In genomic region chr2:101349893-101350662, GRCh38 we compare ENCODE assay signal across 11 cellular contexts. TPM values are rescaled to one million over a fixed set of nuclear protein-coding genes. Genes with fewer than 3 reads are reported as not detected.
DNase-seq lines count a peak whose midpoint lies in the region; ATAC-seq, FAIRE-seq and TF ChIP-seq lines count a peak whose summit lies in the region.
"Had no signal": no experiment of that assay in that cellular context is flagged by ENCODE, and none has a peak within 500 bp of the region (broad histone marks: within the 10 kb centered on the region; RNA-seq: fewer than 3 reads in every experiment).

No MANE protein-coding gene starts in this region.

- H3K27ac Mint-ChIP-seq in HFFc6 (no peak overlapping the region), natural killer cell (no peak overlapping the region)
- H3K27ac Mint-ChIP-seq: activated CD8-positive, alpha-beta T cell treated with anti-CD3 and anti-CD28 coated beads for 36 hours had no signal

- no peak overlapping the region for H3K4me2 ChIP-seq in A549
- no peak overlapping the region for H3K4me2 ChIP-seq in GM12878 (ENCODE audit: control insufficient read depth, insufficient read depth)

- RAD21 ChIA-PET in GM12878 (lab: Charles Lee; ENCODE audit: unreplicated experiment): interaction anchor here (1.1 kb wide), 1 partner anchor 15 kb away, joined by 4 read pairs; no protein-coding TSS in a partner anchor

- H3K9me3 Mint-ChIP-seq in HFFc6 (no peaks in the 10 kb centered on the region), natural killer cell (no peaks in the 10 kb centered on the region)
- H3K9me3 Mint-ChIP-seq: activated CD8-positive, alpha-beta T cell treated with anti-CD3 and anti-CD28 coated beads for 36 hours had no signal

- POLR2A ChIA-PET in A549 (lab: Yijun Ruan, JAX) (interaction anchor here (0.8 to 1.3 kb wide), 2 partner anchors 8 to 38 kb away, joined by 3 read pairs; no protein-coding TSS in a partner anchor), GM12878 (lab: Charles Lee) (interaction anchor here (0.6 to 0.7 kb wide), 2 partner anchors 74 to 246 kb away, joined by 4 to 9 read pairs; no protein-coding TSS in a partner anchor)

- H3K36me3 Mint-ChIP-seq in HFFc6 (ENCODE audit: low read depth) (no peaks in the 10 kb centered on the region), natural killer cell (no peaks in the 10 kb centered on the region)

- no peak overlapping the region for H3K4me3 Mint-ChIP-seq in HFFc6
- no peak overlapping the region for H3K4me3 Mint-ChIP-seq in natural killer cell
- H3K4me3 Mint-ChIP-seq: activated CD8-positive, alpha-beta T cell treated with anti-CD3 and anti-CD28 coated beads for 36 hours had no signal

- no peaks in the 10 kb centered on the region for H4K20me1 ChIP-seq in GM12878 (ENCODE audit: control insufficient read depth, insufficient read depth)

- intact Hi-C loops in GM12878 (cut with micrococcal nuclease; ENCODE audit: unreplicated experiment): loop anchor here (5.0 to 10.0 kb wide), 2 partner anchors 52 to 525 kb away; no protein-coding TSS in a partner anchor
- intact Hi-C loops in natural killer cell (cut with micrococcal nuclease): no loop called here

- FAIRE-seq in A549 (lab: Jason Lieb, UNC): no peak
- FAIRE-seq in GM12878 (lab: Jason Lieb, UNC): no peak

- DNase-seq in A549 (ENCODE audit: low read depth in 1 of 2, low spot score in 1 of 2) (peak in 1 of 2 experiments; percentile 24), HFFc6 (peak; percentile 21), GM12878 (ENCODE audit: low read depth, low spot score) (no peak), kidney epithelial cell (ENCODE audit: low read depth) (no peak), natural killer cell (no peak), 8988T (no peak), NCI-H187 (lab: John Stamatoyannopoulos, UW) (no peak)
- DNase-seq: activated CD8-positive, alpha-beta T cell treated with anti-CD3 and anti-CD28 coated beads for 36 hours; NCI-H82; stimulated activated naive CD8-positive, alpha-beta T cell treated with anti-CD3 and anti-CD28 coated beads, Interleukin-15, Interleukin-2, amounts not matched to agents 100 U/mL and 50 U/mL, for 24 hours had no signal

- in situ Hi-C loops in GM12878 (cut with MboI): loop anchor here (10.0 kb wide), 1 partner anchor 475 kb away; no protein-coding TSS in a partner anchor

- H3K27me3 Mint-ChIP-seq in HFFc6 (ENCODE audit: insufficient read depth) (peaks cover 2% of the 10 kb centered on the region; the same call in 1 of the 2 replicates), natural killer cell (ENCODE audit: low read depth in 2 of 2) (no peaks in the 10 kb centered on the region)
- H3K27me3 Mint-ChIP-seq: activated CD8-positive, alpha-beta T cell treated with anti-CD3 and anti-CD28 coated beads for 36 hours had no signal

- H3K27ac ChIP-seq in A549: no peak overlapping the region
- no peak overlapping the region for H3K27ac ChIP-seq in GM12878 (ENCODE audit: control insufficient read depth, insufficient read depth)

- CTCF ChIA-PET in A549 (lab: Yijun Ruan, JAX): interaction anchor here (0.6 to 5.8 kb wide), 17 partner anchors 8 to 1099 kb away, joined by 3 to 50 read pairs (median 4); partner anchors contain the start of gene CREG2
- CTCF ChIA-PET in GM12878 (lab: Yijun Ruan, JAX): interaction anchor here (0.7 to 2.5 kb wide), 8 partner anchors 8 to 860 kb away, joined by 3 to 11 read pairs (median 4); no protein-coding TSS in a partner anchor

- no peaks in the 10 kb centered on the region for H3K79me2 ChIP-seq in GM12878 (ENCODE audit: control insufficient read depth, insufficient read depth, low read length)

- TF ChIP-seq POLR2A in A549 (IDR thresholded peaks at IDR 0.05; ENCODE audit: low read length) (no peak), GM12878 (IDR thresholded peaks at IDR 0.05; ENCODE audit: low read depth, low read length) (no peak)

- H3K9me3 ChIP-seq in A549 (no peaks in the 10 kb centered on the region), GM12878 (replicated peaks; ENCODE audit: control insufficient read depth, insufficient read depth, low read length) (no peaks in the 10 kb centered on the region)

- ATAC-seq in A549: peak; percentile 79 to 85; a peak in 5 of 6 replicates
- peak; percentile 33; the same call in 1 of the 3 replicates for ATAC-seq in GM12878
- ATAC-seq in natural killer cell: no peak
- no peak for ATAC-seq in HG03039 (IDR thresholded peaks at IDR 0.05; ENCODE audit: unreplicated experiment)
- ATAC-seq: activated CD8-positive, alpha-beta T cell treated with anti-CD3 and anti-CD28 coated beads for 36 hours; stimulated activated naive CD8-positive, alpha-beta T cell treated with anti-CD3 and anti-CD28 coated beads, Interleukin-15, Interleukin-2, amounts not matched to agents 100 U/mL and 50 U/mL, for 24 hours had no signal

- TF ChIP-seq EP300 in A549 (IDR thresholded peaks at IDR 0.05) (no peak), GM12878 (IDR thresholded peaks at IDR 0.05; ENCODE audit: borderline replicate concordance in 1 of 2, control insufficient read depth in 1 of 2, low read depth in 2 of 2, low read length in 2 of 2) (no peak)

- H3K9ac ChIP-seq in GM12878 (ENCODE audit: control insufficient read depth, insufficient read depth, low read length): no peak overlapping the region

- WGBS in A549 (ENCODE audit: missing lambda C conversion rate): 52% methylated on average over 7 of the region's 7 CpGs
- 14% methylated on average over 7 of the region's 7 CpGs for WGBS in GM12878 (ENCODE audit: insufficient coverage, insufficient replicate concordance, low lambda C conversion rate, missing lambda C conversion rate)

- peak in 1 of 2 experiments; percentile 37; a peak in 3 of 5 replicates for TF ChIP-seq RAD21 in A549 (conservative IDR thresholded peaks at IDR 0.05 in 1 of 2, IDR thresholded peaks at IDR 0.05 in 1 of 2)
- no peak for TF ChIP-seq RAD21 in GM12878 (IDR thresholded peaks at IDR 0.05; ENCODE audit: insufficient read depth, low read depth, low read length)

- H3K4me1 ChIP-seq in A549 (no peaks in the 10 kb centered on the region), GM12878 (ENCODE audit: control insufficient read depth, insufficient read depth, low read length) (no peaks in the 10 kb centered on the region)

- no peaks in the 10 kb centered on the region for H3K4me1 Mint-ChIP-seq in HFFc6 (ENCODE audit: low read depth)
- no peaks in the 10 kb centered on the region for H3K4me1 Mint-ChIP-seq in natural killer cell

- no peak overlapping the region for H2AFZ ChIP-seq in GM12878 (ENCODE audit: control insufficient read depth, low read depth, low read length)

- no peaks in the 10 kb centered on the region; a peak in 2 of 4 replicates for H3K27me3 ChIP-seq in GM12878 (replicated peaks in 1 of 2; ENCODE audit: control insufficient read depth in 2 of 2, insufficient read depth in 2 of 2, low read length in 1 of 2)
- no peaks in the 10 kb centered on the region for H3K27me3 ChIP-seq in kidney epithelial cell (ENCODE audit: control insufficient read depth, insufficient read depth, low read length)

- BruUV-seq in GM12878 (replicated peaks; lab: Mats Ljungman, UMichigan): no TSS peak

- TF ChIP-seq CTCF in A549 (IDR thresholded peaks at IDR 0.05): peak; percentile 31; the same call in 2 of the 3 replicates
- TF ChIP-seq CTCF in HFFc6 (IDR thresholded peaks at IDR 0.05): peak; percentile 70
- TF ChIP-seq CTCF in GM12878 (IDR thresholded peaks at IDR 0.05 in 2 of 3, conservative IDR thresholded peaks at IDR 0.05 in 1 of 3; ENCODE audit: control insufficient read depth in 2 of 3, extremely low read depth in 1 of 3, insufficient read depth in 1 of 3, low read depth in 3 of 3, low read length in 3 of 3): peak in 1 of 3 experiments; percentile 10; a peak in 1 of 6 replicates
- TF ChIP-seq CTCF in kidney epithelial cell (IDR thresholded peaks at IDR 0.05; ENCODE audit: insufficient read depth, low read length, poor library complexity, severe bottlenecking): peak; percentile 48
- TF ChIP-seq CTCF in natural killer cell (IDR thresholded peaks at IDR 0.05): no peak

- SMC1A ChIA-PET in GM12878 (lab: Charles Lee; ENCODE audit: uncharacterized antibody, unreplicated experiment): interaction anchor here (0.7 to 1.5 kb wide), 5 partner anchors 8 to 523 kb away, joined by 3 to 4 read pairs (median 3); no protein-coding TSS in a partner anchor

- H3K4me3 ChIP-seq in A549 (no peak overlapping the region), GM12878 (no peak overlapping the region), kidney epithelial cell (ENCODE audit: low read depth, low read length) (no peak overlapping the region)

- no peaks in the 10 kb centered on the region for H3K36me3 ChIP-seq in GM12878 (ENCODE audit: control insufficient read depth in 2 of 2, insufficient read depth in 2 of 2, low read length in 1 of 2)
- H3K36me3 ChIP-seq in kidney epithelial cell (ENCODE audit: control insufficient read depth, insufficient read depth, low read length): no peaks in the 10 kb centered on the region

RNA-seq across cellular contexts. Expression of gene CREG2, which starts 37.2 kb away (rescaled TPM):
- polyA plus RNA-seq in A549 (2011; rRNA removed) (1.5 and 2.4 TPM in 2 replicates), A549 (2017; fragmentation: RNase III; extraction: RNeasy Plus Mini Kit Qiagen cat#74134 plus additional on column Dnase treatment) (1.3 to 1.6 TPM (median 1.6 TPM) in 3 replicates), GM12878 (2011; rRNA removed) (not detected in 2 replicates), GM12878 (2014; fragmentation: Illumina TruSeq; extraction: Trizol) (not detected in 2 replicates), GM12878 (2014; fragmentation: Nextera tagmentation; extraction: Ambion mirVana) (not detected), GM12878 (2014; rRNA removed) (not detected in 2 replicates), GM12878 (2016; fragmentation: Nextera tagmentation; extraction: Ambion mirVana) (not detected)
- polyA plus RNA-seq in A549 (2012; cell fraction: cytosol; rRNA removed): 1.6 and 2.6 TPM in 2 replicates
- polyA plus RNA-seq in A549 (2012; cell fraction: nucleus; rRNA removed): 1.4 and 1.8 TPM in 2 replicates
- 0.92 and 1.9 TPM in 2 replicates for polyA minus RNA-seq in A549 (2011; rRNA and poly(A)+ RNA removed)
- not detected for total RNA-seq in HFFc6 (2021; fragmentation: NEBNext Ultra II Directional; extraction: Animal tissue kit (Norgen Biotek cat#: 25700))
- not detected in 2 replicates for total RNA-seq in GM12878 (2013; cell fraction: nucleolus; rRNA removed)
- total RNA-seq in GM12878 (2014; rRNA removed) (not detected in 2 replicates), GM12878 (2014; rRNA removed; fragmentation: Illumina TruSeq; extraction: Trizol) (not detected in 2 replicates), GM12878 (2021) (not detected in 2 replicates), kidney epithelial cell (0.07 and 0.17 TPM in 2 replicates), natural killer cell (not detected)
- polyA plus RNA-seq in GM12878 (2011; ENCODE audit: low read depth): not detected
- polyA plus RNA-seq in GM12878 (2011; cell fraction: cytosol; rRNA removed): not detected in 2 replicates
- polyA plus RNA-seq in GM12878 (2011; cell fraction: nucleus; rRNA removed): not detected in 2 replicates
- not detected in 2 replicates for polyA plus RNA-seq in GM12878 (2012)
- polyA minus RNA-seq in GM12878 (2011; rRNA and poly(A)+ RNA removed): not detected in 2 replicates
- 0.31 and 0.94 TPM in 2 replicates for polyA minus RNA-seq in GM12878 (2011; cell fraction: cytosol; rRNA and poly(A)+ RNA removed)
- not detected in 2 replicates for polyA minus RNA-seq in GM12878 (2011; cell fraction: nucleus; rRNA and poly(A)+ RNA removed)
- total RNA-seq: activated CD8-positive, alpha-beta T cell treated with anti-CD3 and anti-CD28 coated beads for 36 hours had no signal

RNA-seq across cellular contexts. Expression of gene RNF149, which starts 41.6 kb away (rescaled TPM):
- 28.2 and 34.8 TPM in 2 replicates for polyA plus RNA-seq in A549 (2011; rRNA removed)
- 12.8 and 18.2 TPM in 2 replicates for polyA plus RNA-seq in A549 (2012; cell fraction: cytosol; rRNA removed)
- polyA plus RNA-seq in A549 (2012; cell fraction: nucleus; rRNA removed): 25.2 and 27.2 TPM in 2 replicates
- 27.0 to 29.2 TPM (median 28.8 TPM) in 3 replicates for polyA plus RNA-seq in A549 (2017; fragmentation: RNase III; extraction: RNeasy Plus Mini Kit Qiagen cat#74134 plus additional on column Dnase treatment)
- 15.7 and 18.3 TPM in 2 replicates for polyA minus RNA-seq in A549 (2011; rRNA and poly(A)+ RNA removed)
- total RNA-seq in HFFc6 (2021; fragmentation: NEBNext Ultra II Directional; extraction: Animal tissue kit (Norgen Biotek cat#: 25700)): 10 to 100 TPM; 24.6 to 33.4 (median 26.0) TPM
- total RNA-seq in GM12878 (2013; cell fraction: nucleolus; rRNA removed): 177 and 185 TPM in 2 replicates
- total RNA-seq in GM12878 (2014; rRNA removed): 18.0 and 18.2 TPM in 2 replicates
- total RNA-seq in GM12878 (2014; rRNA removed; fragmentation: Illumina TruSeq; extraction: Trizol): 16.6 and 18.2 TPM in 2 replicates
- total RNA-seq in GM12878 (2021): 13.9 and 15.6 TPM in 2 replicates
- 14.2 TPM for polyA plus RNA-seq in GM12878 (2011; ENCODE audit: low read depth)
- 38.4 and 56.1 TPM in 2 replicates for polyA plus RNA-seq in GM12878 (2011; rRNA removed)
- polyA plus RNA-seq in GM12878 (2011; cell fraction: cytosol; rRNA removed): 14.0 and 18.0 TPM in 2 replicates
- 35.9 and 42.0 TPM in 2 replicates for polyA plus RNA-seq in GM12878 (2011; cell fraction: nucleus; rRNA removed)
- 14.4 and 17.8 TPM in 2 replicates for polyA plus RNA-seq in GM12878 (2012)
- 12.7 and 18.7 TPM in 2 replicates for polyA plus RNA-seq in GM12878 (2014; fragmentation: Illumina TruSeq; extraction: Trizol)
- 1 to 10 TPM; 5.2 to 7.7 TPM for polyA plus RNA-seq in GM12878 (2014; fragmentation: Nextera tagmentation; extraction: Ambion mirVana)
- polyA plus RNA-seq in GM12878 (2014; rRNA removed): 13.9 and 16.0 TPM in 2 replicates
- 10 to 100 TPM; 18.4 to 19.9 TPM for polyA plus RNA-seq in GM12878 (2016; fragmentation: Nextera tagmentation; extraction: Ambion mirVana)
- polyA minus RNA-seq in GM12878 (2011; rRNA and poly(A)+ RNA removed): 21.9 and 26.5 TPM in 2 replicates
- polyA minus RNA-seq in GM12878 (2011; cell fraction: cytosol; rRNA and poly(A)+ RNA removed): 11.4 and 11.5 TPM in 2 replicates
- polyA minus RNA-seq in GM12878 (2011; cell fraction: nucleus; rRNA and poly(A)+ RNA removed): 26.0 and 37.4 TPM in 2 replicates
- 51.6 and 66.2 TPM in 2 replicates for total RNA-seq in kidney epithelial cell
- 100 to 1,000 TPM; 133 to 151 (median 149) TPM for total RNA-seq in natural killer cell

Comparison
In these comparisons a context has a peak if more than half of its experiments do, and no peak if none do; other contexts are left out.
1. ATAC-seq: peak in A549 (2 of 2) and GM12878 (single experiment); none in natural killer cell (0 of 3) and HG03039 (single experiment).
2. Of the 24 proteins assayed by ChIP-seq in both GM12878 and A549: peak only in GM12878: none; only in A549: SMC3; in both: none; in neither: 21; mixed calls (peak in some experiments, not most) for 2.